ENCODE assay signal across 1 cellular context in genomic region chr17:79926002-79926307, GRCh38.
TF ChIP-seq lines count a peak whose summit lies in the region.

No MANE protein-coding gene starts in this region.

TF ChIP-seq in HepG2, 621 proteins besides CTCF, POLR2A, EP300 and RAD21 (continued from another document):
- TF ChIP-seq DNMT3B (CRISPR knock-in tag; conservative IDR thresholded peaks at IDR 0.05) (0 out of 2 replicates have a peak, but pooled peaks have one; percentile 47), NFIC (IDR thresholded peaks at IDR 0.05; ENCODE audit: low read length) (0 out of 2 replicates have a peak, but pooled peaks have one; percentile 73), SOX13 (IDR thresholded peaks at IDR 0.05) (peak; percentile 98), SOX13 (CRISPR knock-in tag; conservative IDR thresholded peaks at IDR 0.05 in 1 of 2, IDR thresholded peaks at IDR 0.05 in 1 of 2) (no peak), PRPF4 (IDR thresholded peaks at IDR 0.05; ENCODE audit: low read depth, low read length, poor library complexity, severe bottlenecking) (peak; percentile 53), KLF11 (CRISPR knock-in tag; IDR thresholded peaks at IDR 0.05) (0 out of 2 replicates have a peak, but pooled peaks have one; percentile 16), SPEN (CRISPR knock-in tag; IDR thresholded peaks at IDR 0.05; ENCODE audit: low read depth) (0 out of 2 replicates have a peak, but pooled peaks have one; percentile 2), BRF2 (CRISPR knock-in tag; IDR thresholded peaks at IDR 0.05) (no peak), NCOA1 (CRISPR knock-in tag; IDR thresholded peaks at IDR 0.05) (0 out of 2 replicates have a peak, but pooled peaks have one; percentile 23), NFAT5 (CRISPR knock-in tag; IDR thresholded peaks at IDR 0.05) (no peak), ZNF281 (CRISPR knock-in tag; IDR thresholded peaks at IDR 0.05; ENCODE audit: borderline replicate concordance) (peak; percentile 55; the same call in 1 of the 2 replicates), ZSCAN12 (CRISPR knock-in tag; IDR thresholded peaks at IDR 0.05) (no peak), ASH2L (IDR thresholded peaks at IDR 0.05; ENCODE audit: insufficient read length, low read depth, low read length) (peak; percentile 45), POGK (CRISPR knock-in tag; conservative IDR thresholded peaks at IDR 0.05) (0 out of 2 replicates have a peak, but pooled peaks have one; percentile 13), LCORL (IDR thresholded peaks at IDR 0.05) (peak; percentile 59; the same call in 1 of the 2 replicates), LCORL (CRISPR knock-in tag; IDR thresholded peaks at IDR 0.05) (no peak), FOXO1 (CRISPR knock-in tag; IDR thresholded peaks at IDR 0.05) (no peak)
